ENCODE assay signal across 9 cellular contexts in the genomic region with DNA sequence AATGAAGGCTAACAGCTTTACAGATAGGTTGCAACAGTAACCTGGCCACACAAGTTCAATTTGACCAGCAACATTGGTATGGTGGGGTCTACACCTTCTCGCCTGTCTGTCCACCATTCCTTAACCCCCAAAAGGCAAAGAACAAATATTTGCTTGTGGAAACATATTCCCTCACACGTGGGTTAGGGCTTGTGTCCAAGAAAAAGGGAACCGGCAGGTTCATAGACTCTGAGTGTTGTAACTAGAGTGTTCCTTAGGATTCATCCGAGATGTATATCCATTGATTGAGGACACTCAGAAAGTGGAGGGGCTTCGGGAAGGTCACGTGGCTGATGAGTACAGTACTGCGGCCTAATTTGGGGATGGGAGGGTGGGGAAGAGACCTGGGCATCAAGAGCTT. TPM values are rescaled to one million over a fixed set of nuclear protein-coding genes. Genes with fewer than 3 reads are reported as not detected.
DNase-seq lines count a peak whose midpoint lies in the region; ATAC-seq and TF ChIP-seq lines count a peak whose summit lies in the region.
"Had no signal": no experiment of that assay in that cellular context is flagged by ENCODE, and none has a peak within 500 bp of the region (broad histone marks: within the 10 kb centered on the region; RNA-seq: fewer than 3 reads in every experiment).

No MANE protein-coding gene starts in this region.

- peak overlapping the region in 1 of 2 donors; percentile 45 for H3K9ac ChIP-seq in duodenal mucosa (ENCODE audit: low read depth in 1 of 2, low read length in 2 of 2)

- H3K36me3 Mint-ChIP-seq in neural crest cell (ENCODE audit: low read depth): no peaks in the 10 kb centered on the region

- H3K9me3 ChIP-seq in duodenal mucosa (ENCODE audit: control insufficient read depth in 1 of 2, low read length in 2 of 2): no peaks in the 10 kb centered on the region

- H3K9me3 Mint-ChIP-seq in neural crest cell: no peaks in the 10 kb centered on the region

- H3K27me3 Mint-ChIP-seq in neural crest cell (ENCODE audit: low read depth): no peaks in the 10 kb centered on the region

- DNase-seq in AG09309 (ENCODE audit: low read depth) (no peak), M059J (ENCODE audit: low read depth) (peak; percentile 37), neural crest cell (ENCODE audit: low read depth, low spot score) (no peak), SHP77 (lab: John Stamatoyannopoulos, UW) (no peak), NCI-H345 (lab: John Stamatoyannopoulos, UW) (no peak)
- DNase-seq: cerebellar nuclear complex had no signal

- no peaks in the 10 kb centered on the region for H3K36me3 ChIP-seq in duodenal mucosa (ENCODE audit: control insufficient read depth in 1 of 2, insufficient read depth in 2 of 2, low read length in 2 of 2)

- H3K27ac ChIP-seq in duodenal mucosa (ENCODE audit: low read depth, low read length): peak overlapping the region; percentile 95

- TF ChIP-seq CTCF in AG09309 (IDR thresholded peaks at IDR 0.05; ENCODE audit: control insufficient read depth, insufficient read depth, low read depth, low read length, missing control alignments): no peak
- no peak for TF ChIP-seq CTCF in neural crest cell (conservative IDR thresholded peaks at IDR 0.05)

- H3K4me1 ChIP-seq in duodenal mucosa (ENCODE audit: control insufficient read depth in 1 of 2, insufficient read depth in 2 of 2, low read length in 2 of 2): peaks cover 33 to 47% of the 10 kb centered on the region in 2 donors

- H3K4me3 ChIP-seq in AG09309 (ENCODE audit: control insufficient read depth, low read depth, low read length) (peak overlapping the region; percentile 20), duodenal mucosa (ENCODE audit: low read depth in 1 of 2, low read length in 2 of 2) (peak overlapping the region; percentile 43 to 68)

- H3K4me1 Mint-ChIP-seq in neural crest cell: peaks cover 34% of the 10 kb centered on the region

- H3K27me3 ChIP-seq in duodenal mucosa (ENCODE audit: control insufficient read depth in 1 of 2, insufficient read depth in 2 of 2, low read length in 2 of 2): no peaks in the 10 kb centered on the region

- peak overlapping the region; percentile 31 for H3K27ac Mint-ChIP-seq in neural crest cell (ENCODE audit: unreplicated experiment)

- ATAC-seq in GM18858 (IDR thresholded peaks at IDR 0.05; ENCODE audit: unreplicated experiment): no peak
- ATAC-seq in GM18867 (IDR thresholded peaks at IDR 0.05; ENCODE audit: unreplicated experiment): no peak

- H3K4me3 Mint-ChIP-seq in neural crest cell: peak overlapping the region; percentile 89

RNA-seq across cellular contexts. Expression of gene C4orf51, which starts 54.1 kb away (rescaled TPM):
- total RNA-seq in M059J (2014; rRNA removed; shearing (Covaris generic)): not detected in 2 replicates
- not detected in 2 replicates for total RNA-seq in neural crest cell
